In the genomic region with DNA sequence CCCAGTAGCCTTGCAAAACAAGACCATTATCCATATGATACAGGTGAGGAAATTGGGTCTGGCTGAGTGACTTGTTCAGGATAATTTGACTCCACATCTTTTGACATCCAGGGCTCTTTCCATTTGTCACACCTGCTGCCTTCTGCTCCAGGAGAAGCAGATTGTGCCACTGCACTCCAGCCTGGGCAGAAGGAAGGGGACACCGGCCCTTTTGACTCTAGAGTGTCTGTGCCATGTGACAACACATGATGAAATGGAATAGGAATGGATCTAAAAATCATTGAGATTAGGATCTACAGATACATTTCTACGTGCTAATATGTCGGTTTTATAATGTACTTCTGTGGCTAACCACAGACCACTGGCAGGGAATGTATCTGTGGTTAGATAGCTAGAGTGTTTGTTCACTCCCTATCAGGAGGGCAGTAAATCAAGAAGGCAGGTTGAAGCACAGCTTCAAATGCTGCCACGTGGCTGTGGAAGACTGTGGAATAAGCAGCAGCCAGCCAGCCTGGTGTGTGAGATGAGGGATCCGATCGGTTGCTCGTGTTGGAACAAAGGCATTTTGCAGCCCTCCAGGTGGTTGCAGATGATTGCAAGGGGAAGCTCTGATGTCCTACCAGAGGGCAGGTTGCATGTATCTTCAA, we compare ENCODE assay signal across 12 cellular contexts. TPM values are rescaled to one million over a fixed set of nuclear protein-coding genes. Genes with fewer than 3 reads are reported as not detected.
DNase-seq lines count a peak whose midpoint lies in the region; ATAC-seq and TF ChIP-seq lines count a peak whose summit lies in the region.
"Had no signal": no experiment of that assay in that cellular context is flagged by ENCODE, and none has a peak within 500 bp of the region (broad histone marks: within the 10 kb centered on the region; RNA-seq: fewer than 3 reads in every experiment).

No MANE protein-coding gene starts in this region.

- H3K9me3 Mint-ChIP-seq in stimulated activated effector memory CD8-positive, alpha-beta T cell treated with anti-CD3 and anti-CD28 coated beads, Interleukin-12 subunit alpha, Interleukin-12 subunit beta, amount 100 ng/mL, for 72 hours, result no peaks in the 10 kb centered on the region

- no peaks in the 10 kb centered on the region for H3K36me3 Mint-ChIP-seq in stimulated activated effector memory CD8-positive, alpha-beta T cell treated with anti-CD3 and anti-CD28 coated beads, Interleukin-12 subunit alpha, Interleukin-12 subunit beta, amount 100 ng/mL, for 72 hours

- peaks cover 36% of the 10 kb centered on the region for H3K4me1 Mint-ChIP-seq in stimulated activated effector memory CD8-positive, alpha-beta T cell treated with anti-CD3 and anti-CD28 coated beads, Interleukin-12 subunit alpha, Interleukin-12 subunit beta, amount 100 ng/mL, for 72 hours
- H3K4me1 Mint-ChIP-seq: B cell had no signal

- no peak overlapping the region for H3K27ac ChIP-seq in tibial artery

- H3K27me3 ChIP-seq in tibial artery, result no peaks in the 10 kb centered on the region

- H3K9me3 ChIP-seq in tibial artery, result no peaks in the 10 kb centered on the region

- intact Hi-C loops in tibial artery (cut with DNase I; ENCODE audit: low total_unique reads) (no loop called here), Right ventricle myocardium superior (cut with DNase I) (no loop called here)

- TF ChIP-seq CTCF in tibial artery (IDR thresholded peaks at IDR 0.05), result no peak

- H3K4me1 ChIP-seq in tibial artery, result no peaks in the 10 kb centered on the region

- H3K4me3 Mint-ChIP-seq in stimulated activated effector memory CD8-positive, alpha-beta T cell treated with anti-CD3 and anti-CD28 coated beads, Interleukin-12 subunit alpha, Interleukin-12 subunit beta, amount 100 ng/mL, for 72 hours, result no peak overlapping the region
- H3K4me3 Mint-ChIP-seq: B cell had no signal

- ATAC-seq in stimulated activated effector memory CD8-positive, alpha-beta T cell treated with anti-CD3 and anti-CD28 coated beads, Interleukin-12 subunit alpha, Interleukin-12 subunit beta, amount 100 ng/mL, for 72 hours, result peak; percentile 35
- no peak for ATAC-seq in HG03025 (IDR thresholded peaks at IDR 0.05; ENCODE audit: low FRiP score, unreplicated experiment)
- ATAC-seq in Right ventricle myocardium superior (ENCODE audit: poor library complexity), result no peak

- no peaks in the 10 kb centered on the region for H3K36me3 ChIP-seq in tibial artery

- no peak overlapping the region for H3K4me3 ChIP-seq in tibial artery

- DNase-seq in NOMO-1 treated with DMSO at 0.1 percent for 48 hours (lab: John Stamatoyannopoulos, UW; ENCODE audit: unreplicated experiment) (peak; percentile 29), NOMO-1 treated with dmso at 0.1 percent for 144 hours (lab: John Stamatoyannopoulos, UW; ENCODE audit: unreplicated experiment) (no peak), NCI-H510A (lab: John Stamatoyannopoulos, UW) (peak; percentile 70), cerebellar cortex (ENCODE audit: low spot score) (peak; percentile 13), tibial artery (no peak), Right ventricle myocardium superior (no peak)
- DNase-seq in stimulated activated effector memory CD8-positive, alpha-beta T cell treated with anti-CD3 and anti-CD28 coated beads, Interleukin-12 subunit alpha, Interleukin-12 subunit beta, amount 100 ng/mL, for 72 hours (ENCODE audit: low spot score in 2 of 2), result no peak
- DNase-seq: activated T-cell treated with anti-CD3 and anti-CD28 coated beads for 4 hours, hypothalamus, NCI-H1694 had no signal

- peak overlapping the region; percentile 12 for H3K27ac Mint-ChIP-seq in stimulated activated effector memory CD8-positive, alpha-beta T cell treated with anti-CD3 and anti-CD28 coated beads, Interleukin-12 subunit alpha, Interleukin-12 subunit beta, amount 100 ng/mL, for 72 hours
- H3K27ac Mint-ChIP-seq: B cell had no signal

RNA-seq across cellular contexts. Expression of a gene that starts 28.4 kb away (rescaled TPM):
- 39.5 TPM for total RNA-seq in Right ventricle myocardium superior
- total RNA-seq: B cell had no signal

Comparison
In these comparisons a context has a peak if more than half of its experiments do, and no peak if none do; other contexts are left out.
1. DNase-seq: peak in NOMO-1 treated with DMSO at 0.1 percent for 48 hours (single experiment), NCI-H510A (single experiment) and cerebellar cortex (single experiment); none in NOMO-1 treated with dmso at 0.1 percent for 144 hours (single experiment), stimulated activated effector memory CD8-positive, alpha-beta T cell treated with anti-CD3 and anti-CD28 coated beads, Interleukin-12 subunit alpha, Interleukin-12 subunit beta, amount 100 ng/mL, for 72 hours (0 of 2), tibial artery (0 of 2) and Right ventricle myocardium superior (single experiment).